ENCODE assay signal across 1 cellular context in genomic region chr16:75263291-75263962, GRCh38.
TF ChIP-seq lines count a peak whose summit lies in the region.

No MANE protein-coding gene starts in this region.

TF ChIP-seq in liver, 16 proteins besides CTCF, POLR2A, EP300 and RAD21 (continued from another document):
- TF ChIP-seq REST (IDR thresholded peaks at IDR 0.05) (no peak), YY1 (IDR thresholded peaks at IDR 0.05) (no peak), FOXA1 (IDR thresholded peaks at IDR 0.05) (no peak)
